Comparison of ENCODE assay signal across 8 cellular contexts in the genomic region with DNA sequence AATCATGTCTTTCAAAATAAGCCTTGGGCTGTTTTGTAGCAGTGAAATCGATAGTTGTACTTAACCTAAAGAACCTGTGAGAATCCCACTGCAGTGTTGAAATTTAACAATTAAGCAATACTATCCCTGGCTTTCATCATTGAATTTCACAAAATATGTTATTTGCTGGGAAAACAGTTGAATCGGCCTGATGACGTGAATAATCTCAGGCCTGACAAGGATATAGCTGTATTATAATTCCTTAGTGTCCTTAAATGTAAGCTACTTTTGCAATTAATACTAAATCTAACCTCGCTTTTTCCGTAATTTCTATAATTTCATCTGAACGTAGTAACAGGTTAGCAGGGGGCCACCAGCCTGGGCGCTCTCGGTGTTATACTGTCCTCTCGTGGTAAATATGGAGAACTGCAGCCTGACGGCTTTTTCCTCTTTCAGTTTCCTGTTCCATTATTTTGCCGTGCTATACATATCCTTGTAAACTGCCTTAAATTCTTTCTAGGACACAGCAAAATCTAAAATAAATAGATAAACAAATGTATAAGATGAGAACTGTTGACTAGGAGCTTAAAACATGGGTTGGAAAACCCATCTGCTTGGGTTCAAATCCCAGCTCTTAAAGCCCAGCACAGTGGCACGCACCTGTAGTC. TPM values are rescaled to one million over a fixed set of nuclear protein-coding genes. Genes with fewer than 3 reads are reported as not detected.
DNase-seq lines count a peak whose midpoint lies in the region; ATAC-seq and TF ChIP-seq lines count a peak whose summit lies in the region.

No MANE protein-coding gene starts in this region.

- no peak overlapping the region for H4K12ac ChIP-seq in trophoblast cell (ENCODE audit: low read depth, low read length)

- no peak overlapping the region for H2AK9ac ChIP-seq in IMR-90 (replicated peaks; ENCODE audit: low read depth, low read length, poor library complexity)

- H4K5ac ChIP-seq in IMR-90 (ENCODE audit: low read depth, low read length), result no peak overlapping the region; the same call in 1 of the 2 replicates

- H3K4ac ChIP-seq in IMR-90 (ENCODE audit: low read depth, low read length), result peak overlapping the region; percentile 9; the same call in 1 of the 2 replicates
- H3K4ac ChIP-seq in trophoblast cell (ENCODE audit: low read depth, low read length), result no peak overlapping the region

- H3K79me1 ChIP-seq in IMR-90 (ENCODE audit: low read depth in 1 of 2, low read length in 2 of 2) (no peaks in the 10 kb centered on the region), trophoblast cell (ENCODE audit: low read length) (no peaks in the 10 kb centered on the region)

- H3K23ac ChIP-seq in IMR-90 (ENCODE audit: low read depth, low read length) (no peak overlapping the region), trophoblast cell (ENCODE audit: low read length) (no peak overlapping the region)

- H2BK20ac ChIP-seq in IMR-90 (ENCODE audit: low read depth, low read length), result peak overlapping the region; percentile 78; the same call in 1 of the 2 replicates

- intact Hi-C loops in IMR-90 (cut with micrococcal nuclease), result loop anchor here (1.0 to 10.0 kb wide), 9 partner anchors 187 to 774 kb away; a partner anchor contains a TSS

- BruUV-seq in IMR-90 (replicated peaks; lab: Mats Ljungman, UMichigan), result no TSS peak

- POLR2A ChIA-PET in IMR-90 (lab: Charles Lee; ENCODE audit: unreplicated experiment), result no interaction called here

- ATAC-seq in GM19467 (IDR thresholded peaks at IDR 0.05; ENCODE audit: unreplicated experiment) (peak; percentile 78), IMR-90 (ENCODE audit: low read depth) (peak; percentile 92), gastroesophageal sphincter (peak; percentile 78), GM21786 (IDR thresholded peaks at IDR 0.05; ENCODE audit: unreplicated experiment) (no peak)

- H3K14ac ChIP-seq in IMR-90 (replicated peaks; ENCODE audit: low read depth, low read length), result no peak overlapping the region
- H3K14ac ChIP-seq in trophoblast cell (ENCODE audit: low read length), result no peak overlapping the region

- TF ChIP-seq EP300 in gastroesophageal sphincter (IDR thresholded peaks at IDR 0.05), result no peak

- no peak overlapping the region for H3K4me3 ChIP-seq in IMR-90 (ENCODE audit: insufficient read depth, low read depth, low read length)
- peak overlapping the region; percentile 28 to 29 for H3K4me3 ChIP-seq in gastroesophageal sphincter
- H3K4me3 ChIP-seq in trophoblast cell (ENCODE audit: low read depth, low read length), result no peak overlapping the region

- H3K36me3 ChIP-seq in IMR-90 (ENCODE audit: control insufficient read depth, insufficient read depth, low read length) (no peaks in the 10 kb centered on the region), gastroesophageal sphincter (no peaks in the 10 kb centered on the region), trophoblast cell (ENCODE audit: control insufficient read depth in 1 of 2, insufficient read depth in 2 of 2, low read length in 2 of 2) (no peaks in the 10 kb centered on the region)

- H3K18ac ChIP-seq in IMR-90 (ENCODE audit: low read depth, low read length), result peak overlapping the region; percentile 23
- no peak overlapping the region for H3K18ac ChIP-seq in trophoblast cell (ENCODE audit: low read length)

- H3K9me3 ChIP-seq in IMR-90 (ENCODE audit: control insufficient read depth, insufficient read depth, low read length) (peaks cover 2% of the 10 kb centered on the region; the same call in 1 of the 2 replicates), gastroesophageal sphincter (no peaks in the 10 kb centered on the region), trophoblast cell (ENCODE audit: insufficient read depth, low read depth, low read length) (peaks cover 1% of the 10 kb centered on the region)

- WGBS in IMR-90 (ENCODE audit: extremely low coverage in 2 of 2, insufficient read length in 1 of 2), 2 experiments, result no CpG with 5 or more reads among the region's 12 CpGs
- WGBS in gastroesophageal sphincter (ENCODE audit: low coverage in 1 of 2), 2 donors, result 17 to 19% methylated on average over 12 of the region's 12 CpGs
- WGBS in trophoblast cell (ENCODE audit: extremely low coverage, insufficient coverage, insufficient read length), result no CpG with 5 or more reads among the region's 12 CpGs

- H4K91ac ChIP-seq in IMR-90 (ENCODE audit: insufficient read depth, low read depth, low read length) (peak overlapping the region; percentile 36; the same call in 1 of the 2 replicates), trophoblast cell (ENCODE audit: low read depth, low read length) (no peak overlapping the region)

- H3K9me1 ChIP-seq in IMR-90 (ENCODE audit: insufficient read depth, low read length), result no peaks in the 10 kb centered on the region; the same call in 1 of the 2 replicates

- H3K4me2 ChIP-seq in IMR-90 (ENCODE audit: low read depth, low read length) (peak overlapping the region; percentile 58; the same call in 1 of the 2 replicates), trophoblast cell (ENCODE audit: low read length) (no peak overlapping the region)

- no peak overlapping the region; the same call in 1 of the 2 replicates for H3K56ac ChIP-seq in IMR-90 (ENCODE audit: extremely low read depth, insufficient read depth, low read length)

- peak; percentile 100; the same call in 1 of the 2 replicates for TF ChIP-seq CTCF in IMR-90 (conservative IDR thresholded peaks at IDR 0.05; ENCODE audit: low read depth, low read length)
- peak in 3 of 4 experiments; percentile 99 to 100 (median 99) for TF ChIP-seq CTCF in gastroesophageal sphincter (IDR thresholded peaks at IDR 0.05)

- no peaks in the 10 kb centered on the region for H3K79me2 ChIP-seq in trophoblast cell (ENCODE audit: control insufficient read depth, insufficient read depth, low read length, poor library complexity)

- H2AFZ ChIP-seq in IMR-90 (replicated peaks; ENCODE audit: low read length, poor library complexity), result no peak overlapping the region
- H2AFZ ChIP-seq in trophoblast cell (ENCODE audit: insufficient read depth, low read length, poor library complexity), result no peak overlapping the region

- peak; percentile 100 for TF ChIP-seq RAD21 in IMR-90 (IDR thresholded peaks at IDR 0.05; ENCODE audit: low read length)

- peak overlapping the region; percentile 86; the same call in 1 of the 2 replicates for H2BK120ac ChIP-seq in IMR-90 (ENCODE audit: low read depth, low read length)
- H2BK120ac ChIP-seq in trophoblast cell (ENCODE audit: insufficient read depth, low read length, poor library complexity), result no peak overlapping the region

- peak; percentile 74 for TF ChIP-seq POLR2A in IMR-90 (IDR thresholded peaks at IDR 0.05; ENCODE audit: low read depth, low read length)
- TF ChIP-seq POLR2A in gastroesophageal sphincter (IDR thresholded peaks at IDR 0.05), result no peak

- peak overlapping the region; percentile 66 to 75; a peak in 3 of 4 replicates for H4K8ac ChIP-seq in IMR-90 (ENCODE audit: low read depth in 2 of 2, low read length in 2 of 2)
- no peak overlapping the region for H4K8ac ChIP-seq in trophoblast cell (ENCODE audit: low read depth, low read length)

- H3K4me1 ChIP-seq in IMR-90 (ENCODE audit: control insufficient read depth, insufficient read depth, low read length), result peaks cover 7% of the 10 kb centered on the region
- peaks cover 0 to 16% (median 0%) of the 10 kb centered on the region in 3 donors for H3K4me1 ChIP-seq in gastroesophageal sphincter
- no peaks in the 10 kb centered on the region for H3K4me1 ChIP-seq in trophoblast cell (ENCODE audit: control insufficient read depth in 1 of 2, insufficient read depth in 2 of 2, low read length in 2 of 2)

- dilution Hi-C loops in IMR-90 (cut with HindIII; ENCODE audit: low sequenced_read_pairs, unreplicated experiment), result no loop called here

- H3K27me3 ChIP-seq in IMR-90 (ENCODE audit: control insufficient read depth, insufficient read depth, low read length) (no peaks in the 10 kb centered on the region), gastroesophageal sphincter (no peaks in the 10 kb centered on the region), trophoblast cell (ENCODE audit: insufficient read depth, low read length) (no peaks in the 10 kb centered on the region)

- no peaks in the 10 kb centered on the region for H4K20me1 ChIP-seq in IMR-90 (ENCODE audit: insufficient read depth, low read length)

- DNase-seq in COR-L47 (lab: John Stamatoyannopoulos, UW), result peak; percentile 11
- peak; percentile 67 for DNase-seq in IMR-90
- peak; percentile 15 for DNase-seq in SHP77 treated with DMSO at 0.1 percent for 48 hours (lab: John Stamatoyannopoulos, UW)
- DNase-seq in activated naive CD4-positive, alpha-beta T cell treated with Interleukin-2 at 50 U/mL for 16 hours, result peak; percentile 50
- peak; percentile 31 to 71 for DNase-seq in trophoblast cell

- CTCF ChIA-PET in IMR-90 (lab: Yijun Ruan, JAX), result interaction anchor here (0.6 to 2.5 kb wide), 37 partner anchors 11 to 1748 kb away, joined by 3 to 26 read pairs (median 3); no protein-coding TSS in a partner anchor

- peak overlapping the region; percentile 0; the same call in 2 of the 3 replicates for H2BK15ac ChIP-seq in IMR-90 (ENCODE audit: low read depth, low read length)

- H2AK5ac ChIP-seq in IMR-90 (ENCODE audit: low read depth, low read length), result no peak overlapping the region
- no peak overlapping the region for H2AK5ac ChIP-seq in trophoblast cell (ENCODE audit: low read length)

- peak overlapping the region; percentile 1; the same call in 1 of the 2 replicates for H3K9ac ChIP-seq in IMR-90 (ENCODE audit: low read depth, low read length)
- no peak overlapping the region for H3K9ac ChIP-seq in trophoblast cell (ENCODE audit: low read length)

- peak overlapping the region; percentile 54 for H2BK5ac ChIP-seq in IMR-90 (ENCODE audit: low read depth, low read length, poor library complexity, severe bottlenecking)
- no peak overlapping the region for H2BK5ac ChIP-seq in trophoblast cell (ENCODE audit: low read depth, low read length, poor library complexity)

- H3K27ac ChIP-seq in IMR-90 (ENCODE audit: insufficient read depth, low read length), result peak overlapping the region; percentile 18; the same call in 1 of the 2 replicates
- H3K27ac ChIP-seq in gastroesophageal sphincter, result no peak overlapping the region
- H3K27ac ChIP-seq in trophoblast cell (ENCODE audit: low read depth, low read length), result no peak overlapping the region

- in situ Hi-C loops in IMR-90 (cut with MboI; ENCODE audit: low sequenced_read_pairs), result loop anchor here (5.0 kb wide), 1 partner anchor 689 kb away; no protein-coding TSS in a partner anchor

- H2BK12ac ChIP-seq in trophoblast cell (ENCODE audit: low read length), result no peak overlapping the region

TF ChIP-seq in IMR-90, 13 proteins besides CTCF, POLR2A, EP300 and RAD21 (continues in another document):
- TF ChIP-seq CEBPB (IDR thresholded peaks at IDR 0.05; ENCODE audit: low read depth, low read length), result peak; percentile 87
- TF ChIP-seq FOS (IDR thresholded peaks at IDR 0.05; ENCODE audit: low read depth, low read length), result no peak
- no peak for TF ChIP-seq NFE2L2 (IDR thresholded peaks at IDR 0.05; ENCODE audit: low read depth, low read length)
- TF ChIP-seq RCOR1 (IDR thresholded peaks at IDR 0.05; ENCODE audit: insufficient replicate concordance, low read length), result no peak

RNA-seq across cellular contexts. Expression of a gene that starts 24.0 kb away (rescaled TPM):
- total RNA-seq in IMR-90 (2012; rRNA removed) (0.72 and 1.9 TPM in 2 replicates), gastroesophageal sphincter (under 1 TPM in 1 of 4 donors, not detected in 3; 0.62 TPM)
- 6.0 and 7.2 TPM in 2 replicates for polyA plus RNA-seq in IMR-90 (2012; rRNA removed)
- polyA plus RNA-seq in IMR-90 (2012; cell fraction: cytosol; rRNA removed), result 2.5 and 6.4 TPM in 2 replicates
- polyA plus RNA-seq in IMR-90 (2012; cell fraction: nucleus; rRNA removed; ENCODE audit: low replicate concordance), result 1.6 and 4.7 TPM in 2 replicates
- 12.4 and 12.5 TPM in 2 replicates for polyA plus RNA-seq in trophoblast cell (2013)

Comparison
In these comparisons a context has a peak if more than half of its experiments do, and no peak if none do; other contexts are left out.
1. DNase-seq: peak in every context shown above with its lines; median percentile 67 in IMR-90; 51 in trophoblast cell; 50 in activated naive CD4-positive, alpha-beta T cell treated with Interleukin-2 at 50 U/mL for 16 hours; 15 in SHP77 treated with DMSO at 0.1 percent for 48 hours; 11 in COR-L47.
2. H3K4me3 ChIP-seq: peak in gastroesophageal sphincter (2 of 2); none in IMR-90 (single experiment) and trophoblast cell (single experiment).